8 cellular contexts compared by ENCODE assay signal in the genomic region with DNA sequence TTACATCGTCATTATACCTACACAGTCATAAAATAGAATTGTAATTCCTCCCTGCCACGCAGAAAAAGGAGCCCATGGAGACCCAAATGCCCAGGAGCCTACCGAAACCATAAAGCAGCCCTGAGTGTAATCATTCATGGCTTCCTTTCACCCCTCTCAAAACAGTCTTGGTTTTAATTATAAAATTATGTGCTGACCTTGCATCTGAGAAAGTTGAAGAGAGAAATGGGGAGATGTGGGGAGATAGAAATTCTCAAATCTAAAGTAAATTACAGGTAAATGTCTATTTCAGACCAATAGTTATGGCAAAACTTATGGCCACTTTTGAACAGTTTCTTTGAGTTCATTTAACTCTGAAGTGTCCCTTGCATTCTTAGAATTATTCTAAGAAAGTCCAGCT.
"Had no signal": no experiment of that assay in that cellular context is flagged by ENCODE, and none has a peak within 500 bp of the region (broad histone marks: within the 10 kb centered on the region; RNA-seq: fewer than 3 reads in every experiment).

No MANE protein-coding gene starts in this region.

- DNase-seq: GM23248, H9, HCEC 1CT, IMR-90, KG1 had no signal

- H3K27ac ChIP-seq: GM23248 had no signal

- H2AFZ ChIP-seq: GM23248 had no signal

- FAIRE-seq: H1, H54, K562 had no signal

- H3K9ac ChIP-seq: GM23248 had no signal

- ATAC-seq: K562 had no signal

- H3K4me3 ChIP-seq: GM23248, K562 had no signal
